Comparison of ENCODE assay signal across 14 cellular contexts in genomic region chr18:36321636-36322407, GRCh38. TPM values are rescaled to one million over a fixed set of nuclear protein-coding genes. Genes with fewer than 3 reads are reported as not detected.
DNase-seq lines count a peak whose midpoint lies in the region; ATAC-seq, FAIRE-seq and TF ChIP-seq lines count a peak whose summit lies in the region.
"Had no signal": no experiment of that assay in that cellular context is flagged by ENCODE, and none has a peak within 500 bp of the region (broad histone marks: within the 10 kb centered on the region; RNA-seq: fewer than 3 reads in every experiment).

No MANE protein-coding gene starts in this region.

- H3K27ac ChIP-seq in HCT116 (ENCODE audit: low read depth, low read length) (no peak overlapping the region), adrenal gland (no peak overlapping the region), cardiac muscle cell (peak overlapping the region; percentile 20), small intestine (ENCODE audit: low read depth in 1 of 2, low read length in 1 of 2) (no peak overlapping the region)
- H3K27ac ChIP-seq: sigmoid colon, SK-N-MC had no signal

- H3K9me2 ChIP-seq in HCT116 (ENCODE audit: insufficient read depth) = no peaks in the 10 kb centered on the region

- H3K9me3 ChIP-seq in HCT116 (ENCODE audit: control insufficient read depth in 1 of 2, insufficient read depth in 1 of 2, low read depth in 1 of 2, low read length in 2 of 2) = no peaks in the 10 kb centered on the region
- H3K9me3 ChIP-seq in adrenal gland (replicated peaks in 1 of 3) = peaks cover 0 to 10% (median 0%) of the 10 kb centered on the region in 3 donors
- peaks cover 3% of the 10 kb centered on the region for H3K9me3 ChIP-seq in cardiac muscle cell (ENCODE audit: low read depth)
- no peaks in the 10 kb centered on the region for H3K9me3 ChIP-seq in skeletal muscle satellite cell (replicated peaks; ENCODE audit: low read length)
- H3K9me3 ChIP-seq in small intestine (ENCODE audit: control insufficient read depth, low read depth) = no peaks in the 10 kb centered on the region
- H3K9me3 ChIP-seq: Caco-2 had no signal

- CTCF ChIA-PET in HCT116 (lab: Charles Lee) = no interaction called here

- H3K4me3 ChIP-seq in HCT116 (replicated peaks in 1 of 2; ENCODE audit: low read depth in 1 of 2, low read length in 2 of 2) = no peak overlapping the region
- H3K4me3 ChIP-seq in adrenal gland = no peak overlapping the region
- H3K4me3 ChIP-seq in cardiac muscle cell = no peak overlapping the region
- no peak overlapping the region for H3K4me3 ChIP-seq in skeletal muscle satellite cell (ENCODE audit: low read length)
- no peak overlapping the region for H3K4me3 ChIP-seq in small intestine (ENCODE audit: low read depth in 1 of 2, low read length in 2 of 2)
- H3K4me3 ChIP-seq: sigmoid colon, SK-N-MC had no signal

- RAD21 ChIA-PET in HCT116 (lab: Charles Lee; ENCODE audit: low non-redundant PET in 1 of 2, low total read pairs in 2 of 2, uncharacterized antibody in 2 of 2, unreplicated experiment in 2 of 2) = no interaction called here

- H3K9ac ChIP-seq in HCT116 (ENCODE audit: low read length) (no peak overlapping the region), skeletal muscle satellite cell (ENCODE audit: low read depth, low read length) (peak overlapping the region; percentile 20)

- H3K36me3 ChIP-seq in HCT116 (ENCODE audit: control insufficient read depth in 1 of 2, insufficient read depth in 2 of 2, low read length in 2 of 2) (no peaks in the 10 kb centered on the region), adrenal gland (replicated peaks in 1 of 2) (no peaks in the 10 kb centered on the region), cardiac muscle cell (no peaks in the 10 kb centered on the region), skeletal muscle satellite cell (ENCODE audit: insufficient read depth, low read length) (no peaks in the 10 kb centered on the region), small intestine (ENCODE audit: control insufficient read depth in 2 of 2, insufficient read depth in 2 of 2, low read length in 2 of 2) (no peaks in the 10 kb centered on the region)
- H3K36me3 ChIP-seq: sigmoid colon had no signal

- no TSS peak for BruUV-seq in HCT116 (replicated peaks; lab: Mats Ljungman, UMichigan)

- TF ChIP-seq POLR2A in HCT116 (IDR thresholded peaks at IDR 0.05; ENCODE audit: borderline replicate concordance, extremely low read depth, insufficient read depth, insufficient read length) = no peak
- TF ChIP-seq POLR2A in adrenal gland (IDR thresholded peaks at IDR 0.05) = no peak

- ATAC-seq in HCT116 (peak; percentile 69), HG02981 (IDR thresholded peaks at IDR 0.05; ENCODE audit: unreplicated experiment) (no peak)
- ATAC-seq: naive thymus-derived CD4-positive, alpha-beta T cell had no signal

- no peak overlapping the region for H2AFZ ChIP-seq in HCT116 (ENCODE audit: low read depth, low read length, poor library complexity, severe bottlenecking)

- POLR2A ChIA-PET in HCT116 (lab: Charles Lee) = no interaction called here

- H3K4me2 ChIP-seq in HCT116 (ENCODE audit: low read length) (peak overlapping the region; percentile 51), skeletal muscle satellite cell (ENCODE audit: low read length) (peak overlapping the region; percentile 48)

- 71 to 76% (median 71%) methylated on average over 10 of the region's 10 CpGs for WGBS in adrenal gland, 4 donors
- WGBS in small intestine, 3 donors = 61 to 67% (median 61%) methylated on average over 10 of the region's 10 CpGs

- H3K4me1 ChIP-seq in HCT116 (ENCODE audit: control insufficient read depth in 1 of 2, insufficient read depth in 2 of 2, low read length in 2 of 2) = peaks cover 4 to 13% of the 10 kb centered on the region in 2 experiments; a peak in 3 of 4 replicates
- peaks cover 0 to 17% of the 10 kb centered on the region in 2 donors for H3K4me1 ChIP-seq in adrenal gland (replicated peaks in 1 of 2)
- H3K4me1 ChIP-seq in cardiac muscle cell (ENCODE audit: low read depth) = peaks cover 40% of the 10 kb centered on the region
- H3K4me1 ChIP-seq in skeletal muscle satellite cell (ENCODE audit: control insufficient read depth, insufficient read depth, low read length) = peaks cover 14% of the 10 kb centered on the region
- H3K4me1 ChIP-seq in small intestine (ENCODE audit: control insufficient read depth in 2 of 2, insufficient read depth in 1 of 2, low read depth in 1 of 2, low read length in 1 of 2) = no peaks in the 10 kb centered on the region
- H3K4me1 ChIP-seq: Caco-2, sigmoid colon had no signal

- TF ChIP-seq RAD21 in HCT116 (IDR thresholded peaks at IDR 0.05; ENCODE audit: low read depth) = no peak

- TF ChIP-seq CTCF in HCT116 (IDR thresholded peaks at IDR 0.05 in 2 of 3, conservative IDR thresholded peaks at IDR 0.05 in 1 of 3; ENCODE audit: borderline replicate concordance in 1 of 3, insufficient read depth in 1 of 3, low read depth in 2 of 3, low read length in 2 of 3) = no peak
- no peak for TF ChIP-seq CTCF in adrenal gland (IDR thresholded peaks at IDR 0.05)
- TF ChIP-seq CTCF in cardiac muscle cell (IDR thresholded peaks at IDR 0.05; ENCODE audit: low read depth, low read length) = no peak

- no peak for FAIRE-seq in small intestine (lab: Jason Lieb, UNC)

- DNase-seq in HCT116 (ENCODE audit: low read depth, low spot score) = no peak
- DNase-seq in adrenal gland = peak in 4 of 7 donors; percentile 14 to 51 (median 40)
- peak in 1 of 2 donors; percentile 38 for DNase-seq in cardiac muscle cell (ENCODE audit: low read depth in 1 of 2, low spot score in 1 of 2)
- DNase-seq in NCI-H2029 (lab: John Stamatoyannopoulos, UW) = no peak
- no peak for DNase-seq in small intestine
- DNase-seq: Caco-2; GOT3; naive thymus-derived CD4-positive, alpha-beta T cell; NCI-H1436 treated with DMSO at 0.1 percent for 48 hours; sigmoid colon; substantia nigra had no signal

- H3K27me3 ChIP-seq in HCT116 (ENCODE audit: insufficient read depth, low read length) (peaks cover 2% of the 10 kb centered on the region; the same call in 1 of the 2 replicates), adrenal gland (no peaks in the 10 kb centered on the region), cardiac muscle cell (no peaks in the 10 kb centered on the region), skeletal muscle satellite cell (ENCODE audit: control insufficient read depth, insufficient read depth, low read length) (no peaks in the 10 kb centered on the region), small intestine (ENCODE audit: control insufficient read depth in 2 of 2, insufficient read depth in 2 of 2, low read length in 2 of 2) (no peaks in the 10 kb centered on the region)
- H3K27me3 ChIP-seq: sigmoid colon had no signal

- intact Hi-C loops in HCT116 (cut with micrococcal nuclease) (no loop called here), adrenal gland (cut with DNase I) (no loop called here)

- no peaks in the 10 kb centered on the region for H4K20me1 ChIP-seq in HCT116 (ENCODE audit: insufficient read depth)

- H3K79me2 ChIP-seq in HCT116 (ENCODE audit: insufficient read depth, low read length) = no peaks in the 10 kb centered on the region

TF ChIP-seq in HCT116, 20 proteins besides CTCF, POLR2A, EP300 and RAD21:
- no peak for TF ChIP-seq SRF (IDR thresholded peaks at IDR 0.05; ENCODE audit: low read depth)
- 0 out of 2 replicates have a peak, but pooled peaks have one; percentile 7 for TF ChIP-seq FOSL1 (IDR thresholded peaks at IDR 0.05; ENCODE audit: low read depth)
- no peak for TF ChIP-seq SIN3A (IDR thresholded peaks at IDR 0.05; ENCODE audit: low read depth)

RNA-seq across cellular contexts. Expression of gene FHOD3, which starts 24.3 kb away (rescaled TPM):
- total RNA-seq in HCT116 (2021; ENCODE audit: unreplicated experiment) = 4.0 TPM
- polyA plus RNA-seq in HCT116 (2012) = 2.2 and 2.5 TPM in 2 replicates
- total RNA-seq in adrenal gland = 10 to 100 TPM; 35.5 to 84.6 (median 46.8) TPM
- 10 to 100 TPM; 55.3 to 87.9 (median 68.7) TPM for polyA plus RNA-seq in adrenal gland
- total RNA-seq in cardiac muscle cell = 262 and 347 TPM in 2 replicates
- polyA plus RNA-seq in cardiac muscle cell = 127 and 129 TPM in 2 replicates
- total RNA-seq in skeletal muscle satellite cell (2012; rRNA removed) = 4.6 and 7.9 TPM in 2 replicates
- polyA plus RNA-seq in small intestine = 1 to 10 TPM in 2 of 3 donors, under 1 TPM in 1; 0.22 to 8.1 (median 1.9) TPM
- total RNA-seq: Caco-2; naive thymus-derived CD4-positive, alpha-beta T cell had no signal
- polyA plus RNA-seq: naive thymus-derived CD4-positive, alpha-beta T cell had no signal

Comparison
In these comparisons a context has a peak if more than half of its experiments do, and no peak if none do; other contexts are left out.
1. DNase-seq: peak in adrenal gland (4 of 7); none in HCT116 (single experiment), NCI-H2029 (single experiment) and small intestine (single experiment).